17 cellular contexts compared by ENCODE assay signal in genomic region chr11:63595296-63595695, GRCh38. TPM values are rescaled to one million over a fixed set of nuclear protein-coding genes. Genes with fewer than 3 reads are reported as not detected.
DNase-seq lines count a peak whose midpoint lies in the region; ATAC-seq and TF ChIP-seq lines count a peak whose summit lies in the region.
"Had no signal": no experiment of that assay in that cellular context is flagged by ENCODE, and none has a peak within 500 bp of the region (broad histone marks: within the 10 kb centered on the region; RNA-seq: fewer than 3 reads in every experiment).

No MANE protein-coding gene starts in this region.

- H3K9me2 ChIP-seq in OCI-LY7 (ENCODE audit: insufficient read depth, low read length): no peaks in the 10 kb centered on the region

- H3K79me2 ChIP-seq in OCI-LY7 (ENCODE audit: insufficient read depth, low read depth, low read length): no peaks in the 10 kb centered on the region

- no peak for TF ChIP-seq CTCF in HFFc6 (IDR thresholded peaks at IDR 0.05)
- no peak for TF ChIP-seq CTCF in activated CD8-positive, alpha-beta T cell treated with anti-CD3 and anti-CD28 coated beads for 36 hours (IDR thresholded peaks at IDR 0.05)
- no peak for TF ChIP-seq CTCF in OCI-LY7 (conservative IDR thresholded peaks at IDR 0.05; ENCODE audit: low read length)

- no peak overlapping the region for H2AFZ ChIP-seq in OCI-LY7 (ENCODE audit: low read length)

- CTCF ChIA-PET in activated CD8-positive, alpha-beta T cell treated with anti-CD3 and anti-CD28 coated beads for 36 hours (lab: Charles Lee): interaction anchor here (1.4 kb wide), 1 partner anchor 44 kb away, joined by 4 read pairs; no protein-coding TSS in a partner anchor
- CTCF ChIA-PET in OCI-LY7 (lab: Charles Lee; ENCODE audit: unreplicated experiment): no interaction called here

- H3K4me2 ChIP-seq in OCI-LY7 (ENCODE audit: low read length): no peak overlapping the region

- H3K4me3 ChIP-seq in OCI-LY7 (ENCODE audit: low read depth, low read length, poor library complexity, severe bottlenecking): no peak overlapping the region
- H3K4me3 ChIP-seq: coronary artery, left lung had no signal

- H3K9me3 Mint-ChIP-seq in HFFc6: no peaks in the 10 kb centered on the region
- no peaks in the 10 kb centered on the region for H3K9me3 Mint-ChIP-seq in activated CD8-positive, alpha-beta T cell treated with anti-CD3 and anti-CD28 coated beads for 36 hours

- H3K4me3 Mint-ChIP-seq in HFFc6: no peak overlapping the region
- H3K4me3 Mint-ChIP-seq in activated CD8-positive, alpha-beta T cell treated with anti-CD3 and anti-CD28 coated beads for 36 hours: no peak overlapping the region

- H3K27ac ChIP-seq in OCI-LY7 (ENCODE audit: low read depth, low read length, poor library complexity, severe bottlenecking): no peak overlapping the region
- H3K27ac ChIP-seq: coronary artery, left lung had no signal

- H3K27ac Mint-ChIP-seq in HFFc6: peak overlapping the region; percentile 72
- no peak overlapping the region for H3K27ac Mint-ChIP-seq in activated CD8-positive, alpha-beta T cell treated with anti-CD3 and anti-CD28 coated beads for 36 hours

- no peaks in the 10 kb centered on the region for H4K20me1 ChIP-seq in OCI-LY7 (ENCODE audit: insufficient read depth, low read length)

- DNase-seq in HFFc6 (no peak), astrocyte of the hippocampus (ENCODE audit: low read depth, low spot score) (peak; percentile 36), glomerular visceral epithelial cell (ENCODE audit: extremely low spot score) (peak; percentile 35), superior temporal gyrus (ENCODE audit: extremely low spot score) (peak; percentile 56), OCI-LY7 (ENCODE audit: low spot score) (no peak), iPS-NIHi7 (ENCODE audit: extremely low spot score) (no peak)
- no peak for DNase-seq in activated CD8-positive, alpha-beta T cell treated with anti-CD3 and anti-CD28 coated beads for 36 hours
- DNase-seq: activated naive CD4-positive, alpha-beta T cell treated with Interleukin-2 at 50 U/mL for 16 hours; DND-41; KBM-7; left lung; NCI-H2029; NCI-H524 treated with DMSO at 0.1 percent for 48 hours had no signal

- POLR2A ChIA-PET in activated CD8-positive, alpha-beta T cell treated with anti-CD3 and anti-CD28 coated beads for 36 hours (lab: Charles Lee): interaction anchor here (0.9 kb wide), 1 partner anchor 17 kb away, joined by 3 read pairs; no protein-coding TSS in a partner anchor
- POLR2A ChIA-PET in OCI-LY7 (lab: Charles Lee): interaction anchor here (0.6 kb wide), 1 partner anchor 1089 kb away, joined by 3 read pairs; no protein-coding TSS in a partner anchor

- no peaks in the 10 kb centered on the region for H3K4me1 ChIP-seq in OCI-LY7 (ENCODE audit: insufficient read depth, low read length, poor library complexity, severe bottlenecking)
- H3K4me1 ChIP-seq: left lung had no signal

- no peaks in the 10 kb centered on the region for H3K9me3 ChIP-seq in OCI-LY7 (ENCODE audit: low read length)
- H3K9me3 ChIP-seq: left lung had no signal

- H3K36me3 ChIP-seq in OCI-LY7 (ENCODE audit: insufficient read depth, low read length): no peaks in the 10 kb centered on the region

- peaks cover 3% of the 10 kb centered on the region; the same call in 1 of the 2 replicates for H3K27me3 Mint-ChIP-seq in HFFc6 (ENCODE audit: insufficient read depth)
- no peaks in the 10 kb centered on the region for H3K27me3 Mint-ChIP-seq in activated CD8-positive, alpha-beta T cell treated with anti-CD3 and anti-CD28 coated beads for 36 hours

- intact Hi-C loops in activated CD8-positive, alpha-beta T cell treated with anti-CD3 and anti-CD28 coated beads for 36 hours (cut with micrococcal nuclease): no loop called here
- intact Hi-C loops in OCI-LY7 (cut with micrococcal nuclease; ENCODE audit: unreplicated experiment): no loop called here

- H3K36me3 Mint-ChIP-seq in HFFc6 (ENCODE audit: low read depth): no peaks in the 10 kb centered on the region
- H3K36me3 Mint-ChIP-seq in activated CD8-positive, alpha-beta T cell treated with anti-CD3 and anti-CD28 coated beads for 36 hours (ENCODE audit: low read depth): no peaks in the 10 kb centered on the region

- BruUV-seq in OCI-LY7 (replicated peaks; lab: Mats Ljungman, UMichigan): no TSS peak

- ATAC-seq in activated CD8-positive, alpha-beta T cell treated with anti-CD3 and anti-CD28 coated beads for 36 hours: no peak
- ATAC-seq in esophagus mucosa: no peak
- ATAC-seq: left lung, Right ventricle myocardium inferior had no signal

- peaks cover 24% of the 10 kb centered on the region for H3K4me1 Mint-ChIP-seq in HFFc6 (ENCODE audit: low read depth)
- no peaks in the 10 kb centered on the region for H3K4me1 Mint-ChIP-seq in activated CD8-positive, alpha-beta T cell treated with anti-CD3 and anti-CD28 coated beads for 36 hours (ENCODE audit: low read depth)

RNA-seq across cellular contexts. Expression of gene PLAAT3, which starts 18.9 kb away (rescaled TPM):
- 10 to 100 TPM in 1 of 6 experiments, 1 to 10 TPM in 5; 8.0 to 11.2 (median 8.6) TPM for total RNA-seq in HFFc6 (2021; fragmentation: NEBNext Ultra II Directional; extraction: Animal tissue kit (Norgen Biotek cat#: 25700))
- total RNA-seq in activated CD8-positive, alpha-beta T cell treated with anti-CD3 and anti-CD28 coated beads for 36 hours: 1 to 10 TPM; 4.8 to 6.5 TPM
- total RNA-seq in esophagus mucosa (3.2 TPM), OCI-LY7 (2022) (0.70 TPM in 1 of 2 replicates, not detected in the other)
- not detected in 2 replicates for total RNA-seq in OCI-LY7 (2014; rRNA removed; shearing (Covaris generic))

RNA-seq across cellular contexts. Expression of gene PLAAT2, which starts 32.1 kb away (rescaled TPM):
- total RNA-seq in HFFc6 (2021; fragmentation: NEBNext Ultra II Directional; extraction: Animal tissue kit (Norgen Biotek cat#: 25700)): not detected
- under 1 TPM in 1 of 2 experiments, not detected in 1; 0.38 TPM for total RNA-seq in activated CD8-positive, alpha-beta T cell treated with anti-CD3 and anti-CD28 coated beads for 36 hours
- total RNA-seq in esophagus mucosa: 0.84 TPM
- total RNA-seq in OCI-LY7 (2014; rRNA removed; shearing (Covaris generic)): not detected in 2 replicates
- not detected in 2 replicates for total RNA-seq in OCI-LY7 (2022)
- total RNA-seq: mononuclear cell had no signal

RNA-seq across cellular contexts. Expression of gene PLAAT4, which starts 58.7 kb away (rescaled TPM):
- total RNA-seq in HFFc6 (2021; fragmentation: NEBNext Ultra II Directional; extraction: Animal tissue kit (Norgen Biotek cat#: 25700)): 1 to 10 TPM in 1 of 6 experiments, under 1 TPM in 4, not detected in 1; 0.43 to 1.9 (median 0.82) TPM
- 10 to 100 TPM; 24.1 to 26.2 TPM for total RNA-seq in activated CD8-positive, alpha-beta T cell treated with anti-CD3 and anti-CD28 coated beads for 36 hours
- total RNA-seq in esophagus mucosa (5.5 TPM), OCI-LY7 (2022) (1.3 and 1.4 TPM in 2 replicates)
- 6.5 and 6.8 TPM in 2 replicates for total RNA-seq in OCI-LY7 (2014; rRNA removed; shearing (Covaris generic))

Comparison
In these comparisons a context has a peak if more than half of its experiments do, and no peak if none do; other contexts are left out.
1. DNase-seq: peak in astrocyte of the hippocampus (single experiment), glomerular visceral epithelial cell (single experiment) and superior temporal gyrus (single experiment); none in HFFc6 (single experiment), activated CD8-positive, alpha-beta T cell treated with anti-CD3 and anti-CD28 coated beads for 36 hours (single experiment), OCI-LY7 (single experiment) and iPS-NIHi7 (single experiment).